Comparison of ENCODE assay signal across 19 cellular contexts in genomic region chr2:132633635-132634034, GRCh38. TPM values are rescaled to one million over a fixed set of nuclear protein-coding genes. Genes with fewer than 3 reads are reported as not detected.
"Had no signal": no experiment of that assay in that cellular context is flagged by ENCODE, and none has a peak within 500 bp of the region (broad histone marks: within the 10 kb centered on the region; RNA-seq: fewer than 3 reads in every experiment).

No MANE protein-coding gene starts in this region.

- DNase-seq: Kasumi-1, KG1, MV-4-11, NCI-H1048, NCI-H1105, NCI-H1417, NCI-H1436 treated with DMSO at 0.1 percent for 48 hours, NCI-H1694, NCI-H187 treated with DMSO at 0.1 percent for 48 hours, NCI-H2029 treated with DMSO at 0.1 percent for 48 hours, NCI-H2171 treated with DMSO at 0.1 percent for 48 hours, NCI-H524, NCI-H69, NCI-H774, Right ventricle myocardium superior, RPMI8226, SK-N-SH, T-helper 1 cell had no signal

- H3K9me3 ChIP-seq: SK-N-SH had no signal

- H3K9ac ChIP-seq: SK-N-SH had no signal

- H3K4me2 ChIP-seq: SK-N-SH had no signal

- FAIRE-seq: RCC 7860 had no signal

RNA-seq across cellular contexts. Expression of gene LYPD1, which starts 36.4 kb away (rescaled TPM):
- total RNA-seq: Right ventricle myocardium superior had no signal
